ENCODE assay signal across 19 cellular contexts in genomic region chr11:59761985-59762384, GRCh38. TPM values are rescaled to one million over a fixed set of nuclear protein-coding genes. Genes with fewer than 3 reads are reported as not detected.
DNase-seq lines count a peak whose midpoint lies in the region; ATAC-seq and TF ChIP-seq lines count a peak whose summit lies in the region.
"Had no signal": no experiment of that assay in that cellular context is flagged by ENCODE, and none has a peak within 500 bp of the region (broad histone marks: within the 10 kb centered on the region; RNA-seq: fewer than 3 reads in every experiment).

No MANE protein-coding gene starts in this region.

- ATAC-seq in right cardiac atrium, result peak in 1 of 2 donors; percentile 69
- ATAC-seq in gastrocnemius medialis, result peak; percentile 46 to 59
- no peak for ATAC-seq in GM21786 (IDR thresholded peaks at IDR 0.05; ENCODE audit: unreplicated experiment)
- ATAC-seq: GM12878, GM23338 had no signal

- H3K27ac ChIP-seq in right cardiac atrium (ENCODE audit: low read length) (peak overlapping the region; percentile 51), gastrocnemius medialis (peak overlapping the region in 3 of 4 donors; percentile 4 to 73 (median 68))
- H3K27ac ChIP-seq: SJCRH30 had no signal

- no peaks in the 10 kb centered on the region for H3K27me3 ChIP-seq in right cardiac atrium (ENCODE audit: control insufficient read depth, insufficient read depth)
- no peaks in the 10 kb centered on the region for H3K27me3 ChIP-seq in gastrocnemius medialis
- H3K27me3 ChIP-seq: SJCRH30 had no signal

- WGBS in right cardiac atrium, result 60% methylated on average over 6 of the region's 6 CpGs

- H3K4me3 ChIP-seq in right cardiac atrium (ENCODE audit: low read length) (no peak overlapping the region), gastrocnemius medialis (no peak overlapping the region)
- H3K4me3 ChIP-seq: GM12878, GM23338, SJCRH30 had no signal

- peak in 1 of 5 experiments; percentile 10 for TF ChIP-seq CTCF in gastrocnemius medialis (IDR thresholded peaks at IDR 0.05 in 4 of 5, conservative IDR thresholded peaks at IDR 0.05 in 1 of 5)

- no peak for TF ChIP-seq POLR2A in gastrocnemius medialis (IDR thresholded peaks at IDR 0.05)

- in situ Hi-C loops in gastrocnemius medialis (cut with MboI; ENCODE audit: low sequenced_read_pairs in 4 of 4), result no loop called here

- intact Hi-C loops in right cardiac atrium (cut with DNase I) (no loop called here), gastrocnemius medialis (cut with DNase I; ENCODE audit: low total_unique reads) (no loop called here)

- no peaks in the 10 kb centered on the region for H3K36me3 ChIP-seq in gastrocnemius medialis

- DNase-seq in NCI-H524 treated with DMSO at 0.1 percent for 48 hours (lab: John Stamatoyannopoulos, UW) (peak; percentile 73), dermis blood vessel endothelial cell (peak; percentile 29), right cardiac atrium (no peak), gastrocnemius medialis (peak in 1 of 2 donors; percentile 42), COLO829 (ENCODE audit: low spot score) (no peak)
- DNase-seq in activated CD8-positive, alpha-beta memory T cell treated with anti-CD3 and anti-CD28 coated beads, Interleukin-2, amount 50 U/mL, for 4 hours, result no peak
- DNase-seq: ACHN, AML-193, DMS79 treated with DMSO at 0.1 percent for 48 hours, NCI-H2029, NCI-H2171 treated with DMSO at 0.1 percent for 48 hours, SJCRH30 had no signal

- H3K4me1 ChIP-seq in right cardiac atrium (ENCODE audit: control insufficient read depth, insufficient read depth, low read length) (peaks cover 11% of the 10 kb centered on the region), gastrocnemius medialis (peaks cover 9 to 38% of the 10 kb centered on the region in 2 donors)
- H3K4me1 ChIP-seq: SJCRH30 had no signal

- no peaks in the 10 kb centered on the region for H3K9me3 ChIP-seq in right cardiac atrium (ENCODE audit: control insufficient read depth, low read length)
- H3K9me3 ChIP-seq in gastrocnemius medialis, result no peaks in the 10 kb centered on the region
- H3K9me3 ChIP-seq: SJCRH30 had no signal

RNA-seq across cellular contexts. Expression of gene STX3, which starts 6.8 kb away (rescaled TPM):
- 77.5 and 143 TPM in 2 replicates for total RNA-seq in dermis blood vessel endothelial cell
- total RNA-seq in right cardiac atrium, result 10 to 100 TPM in 3 of 4 donors, 1 to 10 TPM in 1; 7.4 to 12.0 (median 10.7) TPM
- polyA plus RNA-seq in right cardiac atrium, result 7.1 TPM
- 10 to 100 TPM in 2 of 4 donors, 1 to 10 TPM in 2; 8.3 to 23.4 (median 15.8) TPM for total RNA-seq in gastrocnemius medialis

RNA-seq across cellular contexts. Expression of gene OR10V1, which starts 48.3 kb away (rescaled TPM):
- total RNA-seq in dermis blood vessel endothelial cell (not detected in 2 replicates), right cardiac atrium (not detected), gastrocnemius medialis (not detected)
- polyA plus RNA-seq in right cardiac atrium, result not detected
- total RNA-seq: G401, GM12878, GM23338, NCI-H460, RPMI7951, SJCRH30 had no signal
- polyA plus RNA-seq: CD14-positive monocyte, GM12878, GM23338 had no signal

RNA-seq across cellular contexts. Expression of gene MRPL16, which starts 48.6 kb away (rescaled TPM):
- total RNA-seq in dermis blood vessel endothelial cell, result 35.9 and 44.5 TPM in 2 replicates
- 10 to 100 TPM; 53.7 to 82.6 (median 70.1) TPM for total RNA-seq in right cardiac atrium
- polyA plus RNA-seq in right cardiac atrium, result 150 TPM
- total RNA-seq in gastrocnemius medialis, result 10 to 100 TPM; 33.7 to 78.2 (median 38.3) TPM

Comparison
In these comparisons a context has a peak if more than half of its experiments do, and no peak if none do; other contexts are left out.
1. DNase-seq: peak in NCI-H524 treated with DMSO at 0.1 percent for 48 hours (single experiment) and dermis blood vessel endothelial cell (single experiment); none in right cardiac atrium (0 of 3), COLO829 (single experiment) and activated CD8-positive, alpha-beta memory T cell treated with anti-CD3 and anti-CD28 coated beads, Interleukin-2, amount 50 U/mL, for 4 hours (single experiment).